ENCODE assay signal across 12 cellular contexts in the genomic region with DNA sequence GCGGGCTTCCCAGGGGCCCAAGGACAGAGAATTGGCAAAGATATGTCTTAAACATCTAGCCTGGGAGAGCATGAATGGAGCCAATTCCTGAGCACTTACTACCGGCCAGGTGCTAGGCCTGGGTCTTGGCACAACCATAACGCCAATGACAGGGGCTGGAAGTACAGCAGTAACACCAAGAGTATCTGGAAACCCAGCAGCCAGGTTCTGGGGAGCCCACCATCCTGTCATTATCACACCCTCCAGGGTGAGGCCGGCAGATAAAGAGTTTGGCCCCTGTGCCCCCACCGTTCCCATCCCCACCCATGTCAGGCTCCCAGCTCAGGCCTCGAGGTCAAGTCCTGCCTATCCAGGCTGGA. TPM values are rescaled to one million over a fixed set of nuclear protein-coding genes. Genes with fewer than 3 reads are reported as not detected.
DNase-seq lines count a peak whose midpoint lies in the region; ATAC-seq and TF ChIP-seq lines count a peak whose summit lies in the region.
"Had no signal": no experiment of that assay in that cellular context is flagged by ENCODE, and none has a peak within 500 bp of the region (broad histone marks: within the 10 kb centered on the region; RNA-seq: fewer than 3 reads in every experiment).

No MANE protein-coding gene starts in this region.

- peak overlapping the region; percentile 99 for H3K4me3 Mint-ChIP-seq in activated CD4-positive, alpha-beta T cell treated with anti-CD3 and anti-CD28 coated beads, Interleukin-2, amount 10 ng/mL, durations not matched to agents 24 days and 14 days
- peak overlapping the region; percentile 96 to 97 for H3K4me3 Mint-ChIP-seq in stimulated activated naive B cell treated with anti-CD40 and anti-IgM and Interleukin-4, amounts not matched to agents 10 μg/mL and 1 μg/mL and 100 μg/mL, for 72 hours

- CTCF ChIA-PET in RWPE1 (lab: Yijun Ruan, JAX), result interaction anchor here (0.6 to 1.6 kb wide), 2 partner anchors 9 to 702 kb away, joined by 5 read pairs; no protein-coding TSS in a partner anchor

- H3K27me3 Mint-ChIP-seq in activated CD4-positive, alpha-beta T cell treated with anti-CD3 and anti-CD28 coated beads, Interleukin-2, amount 10 ng/mL, durations not matched to agents 24 days and 14 days, result no peaks in the 10 kb centered on the region
- no peaks in the 10 kb centered on the region for H3K27me3 Mint-ChIP-seq in stimulated activated naive B cell treated with anti-CD40 and anti-IgM and Interleukin-4, amounts not matched to agents 10 μg/mL and 1 μg/mL and 100 μg/mL, for 72 hours

- H3K27ac Mint-ChIP-seq in activated CD4-positive, alpha-beta T cell treated with anti-CD3 and anti-CD28 coated beads, Interleukin-2, amount 10 ng/mL, durations not matched to agents 24 days and 14 days, result peak overlapping the region; percentile 97
- H3K27ac Mint-ChIP-seq in stimulated activated naive B cell treated with anti-CD40 and anti-IgM and Interleukin-4, amounts not matched to agents 10 μg/mL and 1 μg/mL and 100 μg/mL, for 72 hours, result peak overlapping the region; percentile 98

- intact Hi-C loops in activated CD4-positive, alpha-beta T cell treated with anti-CD3 and anti-CD28 coated beads, Interleukin-2, amount 10 ng/mL, durations not matched to agents 24 days and 14 days (cut with micrococcal nuclease), result loop anchor here (1.0 to 5.0 kb wide), 5 partner anchors 10 to 1707 kb away; partner anchors contain the start of genes CBX4, SYNGR2 and TNRC6C
- intact Hi-C loops in left colon (cut with DNase I, micrococcal nuclease), result no loop called here

- H3K4me1 Mint-ChIP-seq in activated CD4-positive, alpha-beta T cell treated with anti-CD3 and anti-CD28 coated beads, Interleukin-2, amount 10 ng/mL, durations not matched to agents 24 days and 14 days, result peaks cover 52% of the 10 kb centered on the region
- H3K4me1 Mint-ChIP-seq in stimulated activated naive B cell treated with anti-CD40 and anti-IgM and Interleukin-4, amounts not matched to agents 10 μg/mL and 1 μg/mL and 100 μg/mL, for 72 hours, result peaks cover 66 to 86% of the 10 kb centered on the region in 2 donors

- H3K9me3 Mint-ChIP-seq in activated CD4-positive, alpha-beta T cell treated with anti-CD3 and anti-CD28 coated beads, Interleukin-2, amount 10 ng/mL, durations not matched to agents 24 days and 14 days, result no peaks in the 10 kb centered on the region
- H3K9me3 Mint-ChIP-seq in stimulated activated naive B cell treated with anti-CD40 and anti-IgM and Interleukin-4, amounts not matched to agents 10 μg/mL and 1 μg/mL and 100 μg/mL, for 72 hours, result no peaks in the 10 kb centered on the region

- ATAC-seq in stimulated activated naive B cell treated with anti-CD40 and anti-IgM and Interleukin-4, amounts not matched to agents 10 μg/mL and 1 μg/mL and 100 μg/mL, for 72 hours (replicated peaks), result no peak
- ATAC-seq in HG03565 (IDR thresholded peaks at IDR 0.05; ENCODE audit: unreplicated experiment) (no peak), left colon (no peak), GM21825 (IDR thresholded peaks at IDR 0.05; ENCODE audit: unreplicated experiment) (no peak)

- peak overlapping the region; percentile 68 for H3K27ac ChIP-seq in RWPE1
- peak overlapping the region; percentile 84 for H3K27ac ChIP-seq in epithelial cell of prostate
- H3K27ac ChIP-seq: ovary had no signal

- no peak for TF ChIP-seq CTCF in RWPE1 (conservative IDR thresholded peaks at IDR 0.05; ENCODE audit: low read depth)

- H3K36me3 Mint-ChIP-seq in activated CD4-positive, alpha-beta T cell treated with anti-CD3 and anti-CD28 coated beads, Interleukin-2, amount 10 ng/mL, durations not matched to agents 24 days and 14 days (ENCODE audit: low read depth), result peaks cover 48% of the 10 kb centered on the region
- peaks cover 66 to 81% of the 10 kb centered on the region in 2 donors for H3K36me3 Mint-ChIP-seq in stimulated activated naive B cell treated with anti-CD40 and anti-IgM and Interleukin-4, amounts not matched to agents 10 μg/mL and 1 μg/mL and 100 μg/mL, for 72 hours

- POLR2A ChIA-PET in RWPE1 (lab: Yijun Ruan, JAX; ENCODE audit: low non-redundant PET), result no interaction called here

- no peak for DNase-seq in activated CD4-positive, alpha-beta T cell treated with anti-CD3 and anti-CD28 coated beads, Interleukin-2, amount 10 ng/mL, durations not matched to agents 24 days and 14 days
- no peak for DNase-seq in activated CD4-positive, alpha-beta T cell treated with anti-CD3 and anti-CD28 coated beads, Interleukin-2, amount 50 U/mL, for 1 hour
- no peak for DNase-seq in RWPE1 (ENCODE audit: low spot score)
- no peak for DNase-seq in epithelial cell of prostate (ENCODE audit: low read depth, low spot score)
- no peak for DNase-seq in stimulated activated naive B cell treated with anti-CD40 and anti-IgM and Interleukin-4, amounts not matched to agents 10 μg/mL and 1 μg/mL and 100 μg/mL, for 72 hours
- no peak for DNase-seq in left colon
- DNase-seq: ACHN, ovary had no signal

RNA-seq across cellular contexts. Expression of gene TMC8, which starts 0.5 kb away (rescaled TPM):
- total RNA-seq in activated CD4-positive, alpha-beta T cell treated with anti-CD3 and anti-CD28 coated beads, Interleukin-2, amount 10 ng/mL, durations not matched to agents 24 days and 14 days, result 231 and 234 TPM in 2 replicates
- total RNA-seq in left colon, result 1 to 10 TPM; 3.4 to 8.8 TPM

RNA-seq across cellular contexts. Expression of gene TMC6, which starts 1.5 kb away (rescaled TPM):
- 250 and 251 TPM in 2 replicates for total RNA-seq in activated CD4-positive, alpha-beta T cell treated with anti-CD3 and anti-CD28 coated beads, Interleukin-2, amount 10 ng/mL, durations not matched to agents 24 days and 14 days
- 100 to 1,000 TPM in 1 of 2 donors, 10 to 100 TPM in 1; 83.5 to 119 TPM for total RNA-seq in left colon

RNA-seq across cellular contexts. Expression of gene C17orf99, which starts 16.1 kb away (rescaled TPM):
- total RNA-seq in activated CD4-positive, alpha-beta T cell treated with anti-CD3 and anti-CD28 coated beads, Interleukin-2, amount 10 ng/mL, durations not matched to agents 24 days and 14 days, result not detected in 2 replicates
- not detected for total RNA-seq in left colon
- total RNA-seq: ascending aorta; T-helper 2 cell treated with Interferon-gamma antibody and Interleukin-4, amounts not matched to agents 100 ng/mL and 5 ng/mL, for 36 hours had no signal

RNA-seq across cellular contexts. Expression of gene SYNGR2, which starts 38.3 kb away (rescaled TPM):
- 123 and 125 TPM in 2 replicates for total RNA-seq in activated CD4-positive, alpha-beta T cell treated with anti-CD3 and anti-CD28 coated beads, Interleukin-2, amount 10 ng/mL, durations not matched to agents 24 days and 14 days
- total RNA-seq in left colon, result 100 to 1,000 TPM; 173 to 188 TPM

RNA-seq across cellular contexts. Expression of gene TK1, which starts 56.8 kb away (rescaled TPM):
- total RNA-seq in activated CD4-positive, alpha-beta T cell treated with anti-CD3 and anti-CD28 coated beads, Interleukin-2, amount 10 ng/mL, durations not matched to agents 24 days and 14 days, result 66.7 and 69.0 TPM in 2 replicates
- 10 to 100 TPM; 14.8 to 24.9 TPM for total RNA-seq in left colon
- total RNA-seq: ascending aorta had no signal

Comparison
In these comparisons a context has a peak if more than half of its experiments do, and no peak if none do; other contexts are left out.
1. RNA of gene TMC8, which starts 0.5 kb away (total RNA-seq): 231 to 234 TPM in activated CD4-positive, alpha-beta T cell treated with anti-CD3 and anti-CD28 coated beads, Interleukin-2, amount 10 ng/mL, durations not matched to agents 24 days and 14 days; 3.4 to 8.8 TPM in left colon; every median in the first group is over 10 times any median in the second.